Comparison of ENCODE assay signal across 7 cellular contexts in genomic region chr16:60087530-60087929, GRCh38.
"Had no signal": no experiment of that assay in that cellular context is flagged by ENCODE, and none has a peak within 500 bp of the region (broad histone marks: within the 10 kb centered on the region; RNA-seq: fewer than 3 reads in every experiment).

No MANE protein-coding gene starts in this region.

- ATAC-seq: K562 had no signal

- H3K4me3 Mint-ChIP-seq: IgD-negative memory B cell had no signal

- H3K36me3 Mint-ChIP-seq: IgD-negative memory B cell had no signal

- H3K27ac Mint-ChIP-seq: IgD-negative memory B cell had no signal

- H3K4me2 ChIP-seq: KMS-11 had no signal

- FAIRE-seq: HTR-8/SVneo, K562 had no signal

- H3K27ac ChIP-seq: HL-60, KMS-11 had no signal

- H3K4me3 ChIP-seq: K562 had no signal

- H3K27me3 Mint-ChIP-seq: IgD-negative memory B cell had no signal

- DNase-seq: KBM-7, KG1 had no signal

- H3K4me1 Mint-ChIP-seq: IgD-negative memory B cell had no signal

- H3K9ac ChIP-seq: KMS-11 had no signal
